ENCODE assay signal across 14 cellular contexts in the genomic region with DNA sequence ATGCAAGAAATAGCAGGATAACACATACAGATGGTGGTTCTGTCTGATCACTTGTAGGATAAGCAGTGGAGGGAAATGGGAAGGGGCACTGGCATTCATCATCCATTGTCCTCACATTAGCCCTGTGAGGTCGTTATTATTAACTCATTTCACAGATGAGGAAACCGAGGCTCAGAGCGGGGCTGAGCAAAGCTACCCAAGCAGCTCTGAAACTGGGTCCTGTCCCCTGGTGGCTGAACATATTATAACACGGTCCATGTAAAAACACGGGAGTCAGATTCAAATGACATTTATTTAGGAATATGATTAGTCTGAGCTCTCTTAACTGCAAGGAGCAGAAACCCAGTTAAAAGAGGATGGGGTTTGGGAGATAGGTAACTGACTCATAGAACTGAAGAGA. TPM values are rescaled to one million over a fixed set of nuclear protein-coding genes. Genes with fewer than 3 reads are reported as not detected.
DNase-seq lines count a peak whose midpoint lies in the region; ATAC-seq, FAIRE-seq and TF ChIP-seq lines count a peak whose summit lies in the region.
"Had no signal": no experiment of that assay in that cellular context is flagged by ENCODE, and none has a peak within 500 bp of the region (broad histone marks: within the 10 kb centered on the region; RNA-seq: fewer than 3 reads in every experiment).

No MANE protein-coding gene starts in this region.

- ATAC-seq in A549: peak in 1 of 2 experiments; percentile 60; a peak in 2 of 6 replicates
- no peak for ATAC-seq in PC-3
- ATAC-seq in GM21528 (IDR thresholded peaks at IDR 0.05; ENCODE audit: low FRiP score, unreplicated experiment): no peak
- ATAC-seq: stimulated activated effector memory CD8-positive, alpha-beta T cell treated with anti-CD3 and anti-CD28 coated beads, Interleukin-12 subunit alpha, Interleukin-12 subunit beta, amount 100 ng/mL, for 72 hours had no signal

- no peaks in the 10 kb centered on the region for H3F3A ChIP-seq in PC-3 (ENCODE audit: low read length, unreplicated experiment)

- no peaks in the 10 kb centered on the region for H3K79me2 ChIP-seq in PC-3 (ENCODE audit: low read length)

- no peak overlapping the region for H3K4me3 ChIP-seq in A549
- no peak overlapping the region for H3K4me3 ChIP-seq in PC-3 (ENCODE audit: low read length)
- no peak overlapping the region for H3K4me3 ChIP-seq in sigmoid colon

- H3K9ac ChIP-seq in PC-3 (ENCODE audit: low read length): no peak overlapping the region

- no peak overlapping the region for H3K4me3 Mint-ChIP-seq in glutamatergic neuron (ENCODE audit: unreplicated experiment)
- H3K4me3 Mint-ChIP-seq: activated naive CD8-positive, alpha-beta T cell treated with anti-CD3 and anti-CD28 coated beads for 36 hours; stimulated activated effector memory CD8-positive, alpha-beta T cell treated with anti-CD3 and anti-CD28 coated beads, Interleukin-12 subunit alpha, Interleukin-12 subunit beta, amount 100 ng/mL, for 72 hours had no signal

- H3K9me2 ChIP-seq in PC-3 (replicated peaks; ENCODE audit: low read length): no peaks in the 10 kb centered on the region

- H3K4me2 ChIP-seq in A549: no peak overlapping the region
- H3K4me2 ChIP-seq in PC-3 (ENCODE audit: low read length): no peak overlapping the region

- H3K4me1 ChIP-seq in A549 (no peaks in the 10 kb centered on the region), PC-3 (ENCODE audit: insufficient read depth, low read length) (no peaks in the 10 kb centered on the region), sigmoid colon (no peaks in the 10 kb centered on the region)

- POLR2A ChIA-PET in A549 (lab: Yijun Ruan, JAX) (no interaction called here), PC-3 (lab: Charles Lee; ENCODE audit: unreplicated experiment) (interaction anchor here (0.5 kb wide), 1 partner anchor 29 kb away, joined by 4 read pairs; no protein-coding TSS in a partner anchor)

- H3K27me3 ChIP-seq in PC-3 (ENCODE audit: low read length) (peaks cover 41% of the 10 kb centered on the region), sigmoid colon (peaks cover 0 to 4% (median 0%) of the 10 kb centered on the region in 3 donors)

- intact Hi-C loops in PC-3 (cut with micrococcal nuclease) (no loop called here), sigmoid colon (cut with DNase I) (no loop called here)

- TF ChIP-seq EP300 in A549 (IDR thresholded peaks at IDR 0.05): no peak
- no peak for TF ChIP-seq EP300 in sigmoid colon (IDR thresholded peaks at IDR 0.05)

- CTCF ChIA-PET in A549 (lab: Yijun Ruan, JAX): interaction anchor here (0.5 to 2.7 kb wide), 8 partner anchors 10 to 791 kb away, joined by 3 to 16 read pairs (median 4); no protein-coding TSS in a partner anchor
- CTCF ChIA-PET in PC-3 (lab: Charles Lee): interaction anchor here (1.0 kb wide), 1 partner anchor 167 kb away, joined by 5 read pairs; no protein-coding TSS in a partner anchor

- DNase-seq in A549 (ENCODE audit: low read depth in 1 of 2, low spot score in 1 of 2): peak; percentile 25 to 40
- peak; percentile 31 for DNase-seq in ELR (ENCODE audit: low read depth)
- DNase-seq in PC-3: peak; percentile 13
- DNase-seq in glutamatergic neuron: no peak
- no peak for DNase-seq in sigmoid colon
- DNase-seq in COLO668 (lab: John Stamatoyannopoulos, UW; ENCODE audit: unreplicated experiment): no peak
- DNase-seq in SIG-M5 (lab: John Stamatoyannopoulos, UW): no peak
- DNase-seq: activated naive CD8-positive, alpha-beta T cell treated with anti-CD3 and anti-CD28 coated beads for 36 hours; mesendoderm; NCI-H526; small intestine had no signal

- no TSS peak for BruUV-seq in PC-3 (replicated peaks; lab: Mats Ljungman, UMichigan)

- peaks cover 2% of the 10 kb centered on the region for H3K9me3 Mint-ChIP-seq in glutamatergic neuron (ENCODE audit: unreplicated experiment)

- WGBS in A549 (ENCODE audit: missing lambda C conversion rate): 39% methylated on average over 5 of the region's 5 CpGs
- WGBS in sigmoid colon, 2 donors: 60 to 85% methylated on average over 5 of the region's 5 CpGs

- H3K36me3 ChIP-seq in PC-3 (ENCODE audit: low read depth, low read length) (no peaks in the 10 kb centered on the region), sigmoid colon (no peaks in the 10 kb centered on the region)

- H3K9me3 ChIP-seq in A549: peaks cover 8% of the 10 kb centered on the region; the same call in 2 of the 3 replicates
- no peaks in the 10 kb centered on the region for H3K9me3 ChIP-seq in PC-3 (ENCODE audit: low read length)
- peaks cover 0 to 3% (median 0%) of the 10 kb centered on the region in 4 donors for H3K9me3 ChIP-seq in sigmoid colon

- no peaks in the 10 kb centered on the region for H4K20me1 ChIP-seq in PC-3 (ENCODE audit: low read length)

- no peak for FAIRE-seq in A549 (lab: Jason Lieb, UNC)
- FAIRE-seq: small intestine had no signal

- TF ChIP-seq POLR2A in A549 (IDR thresholded peaks at IDR 0.05; ENCODE audit: low read length) (no peak), sigmoid colon (IDR thresholded peaks at IDR 0.05) (no peak)

- peak; percentile 29 to 41; a peak in 3 of 5 replicates for TF ChIP-seq RAD21 in A549 (conservative IDR thresholded peaks at IDR 0.05 in 1 of 2, IDR thresholded peaks at IDR 0.05 in 1 of 2)

- H3K27ac ChIP-seq in A549 (no peak overlapping the region), PC-3 (ENCODE audit: low read length) (no peak overlapping the region), sigmoid colon (no peak overlapping the region)

- no peak overlapping the region for H2AFZ ChIP-seq in PC-3 (ENCODE audit: low read length)

- peaks cover 6% of the 10 kb centered on the region for H3K36me3 Mint-ChIP-seq in glutamatergic neuron (ENCODE audit: unreplicated experiment)
- H3K36me3 Mint-ChIP-seq: stimulated activated effector memory CD8-positive, alpha-beta T cell treated with anti-CD3 and anti-CD28 coated beads, Interleukin-12 subunit alpha, Interleukin-12 subunit beta, amount 100 ng/mL, for 72 hours had no signal

- no peak overlapping the region for H3K27ac Mint-ChIP-seq in glutamatergic neuron (ENCODE audit: unreplicated experiment)
- H3K27ac Mint-ChIP-seq: activated naive CD8-positive, alpha-beta T cell treated with anti-CD3 and anti-CD28 coated beads for 36 hours; stimulated activated effector memory CD8-positive, alpha-beta T cell treated with anti-CD3 and anti-CD28 coated beads, Interleukin-12 subunit alpha, Interleukin-12 subunit beta, amount 100 ng/mL, for 72 hours had no signal

- H3K27me3 Mint-ChIP-seq in glutamatergic neuron (ENCODE audit: unreplicated experiment): no peaks in the 10 kb centered on the region
- H3K27me3 Mint-ChIP-seq: activated naive CD8-positive, alpha-beta T cell treated with anti-CD3 and anti-CD28 coated beads for 36 hours had no signal

- peaks cover 3% of the 10 kb centered on the region for H3K4me1 Mint-ChIP-seq in glutamatergic neuron (ENCODE audit: low read depth, unreplicated experiment)

- peak; percentile 37 for TF ChIP-seq CTCF in A549 (IDR thresholded peaks at IDR 0.05)
- peak; percentile 52 for TF ChIP-seq CTCF in PC-3 (conservative IDR thresholded peaks at IDR 0.05; ENCODE audit: low read depth, low read length)
- peak; percentile 60 for TF ChIP-seq CTCF in glutamatergic neuron (IDR thresholded peaks at IDR 0.05; ENCODE audit: partially characterized antibody, unreplicated experiment)
- peak in 1 of 4 experiments; percentile 26 for TF ChIP-seq CTCF in sigmoid colon (IDR thresholded peaks at IDR 0.05)

TF ChIP-seq in A549, 52 proteins besides CTCF, POLR2A, EP300 and RAD21:
- no peak for TF ChIP-seq HOXB5 (CRISPR knock-in tag; IDR thresholded peaks at IDR 0.05)
- TF ChIP-seq MAZ (IDR thresholded peaks at IDR 0.05; ENCODE audit: borderline replicate concordance, low read depth, low read length): no peak
- TF ChIP-seq HEYL (CRISPR knock-in tag; IDR thresholded peaks at IDR 0.05): no peak
- no peak for TF ChIP-seq CHD2 (IDR thresholded peaks at IDR 0.05; ENCODE audit: low read length, partially characterized antibody)
- no peak for TF ChIP-seq JUN (IDR thresholded peaks at IDR 0.05)
- TF ChIP-seq NPAS2 (CRISPR knock-in tag; IDR thresholded peaks at IDR 0.05; ENCODE audit: borderline replicate concordance): no peak
- TF ChIP-seq SMC3 (IDR thresholded peaks at IDR 0.05): peak; percentile 53
- no peak for TF ChIP-seq RARB (CRISPR knock-in tag; IDR thresholded peaks at IDR 0.05)
- no peak for TF ChIP-seq GATA3 (IDR thresholded peaks at IDR 0.05; ENCODE audit: borderline replicate concordance)
TF ChIP-seq in A549: peak in this region for 1.

RNA-seq across cellular contexts. Expression of gene HRH2, which starts 43.1 kb away (rescaled TPM):
- polyA plus RNA-seq in A549 (2011; rRNA removed) (0.62 and 0.93 TPM in 2 replicates), A549 (2017; fragmentation: RNase III; extraction: RNeasy Plus Mini Kit Qiagen cat#74134 plus additional on column Dnase treatment) (0.54 to 0.87 TPM (median 0.58 TPM) in 3 replicates), sigmoid colon (1 to 10 TPM in 1 of 3 donors, under 1 TPM in 2; under 0.01 to 3.6 (median 0.23) TPM)
- 0.61 and 0.71 TPM in 2 replicates for polyA plus RNA-seq in A549 (2012; cell fraction: cytosol; rRNA removed)
- polyA plus RNA-seq in A549 (2012; cell fraction: nucleus; rRNA removed): 0.45 and 0.71 TPM in 2 replicates
- 1.8 and 1.9 TPM in 2 replicates for polyA minus RNA-seq in A549 (2011; rRNA and poly(A)+ RNA removed)
- total RNA-seq in PC-3 (2014; rRNA removed) (not detected in 2 replicates), glutamatergic neuron (ENCODE audit: unreplicated experiment) (not detected), sigmoid colon (1 to 10 TPM; 1.1 to 3.8 (median 2.0) TPM)
- total RNA-seq: G401 had no signal

Comparison
In these comparisons a context has a peak if more than half of its experiments do, and no peak if none do; other contexts are left out.
1. DNase-seq: peak in A549 (2 of 2), ELR (single experiment) and PC-3 (single experiment); none in glutamatergic neuron (single experiment), sigmoid colon (single experiment), COLO668 (single experiment) and SIG-M5 (single experiment).